Comparison of ENCODE assay signal across 23 cellular contexts in the genomic region with DNA sequence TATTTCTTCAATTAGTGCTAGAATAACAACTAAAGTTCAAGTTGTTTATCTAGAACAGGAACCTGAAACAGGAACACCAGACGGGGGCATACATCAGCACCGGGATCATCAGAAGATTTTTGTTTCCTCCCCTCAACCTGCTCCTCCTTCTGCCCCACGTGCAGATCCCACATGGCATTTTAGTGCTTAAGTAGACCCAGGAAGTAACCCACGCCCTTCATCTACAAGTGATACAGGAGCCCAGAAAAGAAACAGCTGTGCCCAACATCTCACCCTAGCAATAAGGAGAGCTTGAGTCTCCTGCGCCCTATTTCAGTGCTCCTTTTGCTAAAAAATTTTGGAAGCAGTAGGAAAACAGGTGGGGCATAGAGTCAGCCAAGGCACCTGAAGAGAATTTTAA. TPM values are rescaled to one million over a fixed set of nuclear protein-coding genes. Genes with fewer than 3 reads are reported as not detected.
"Had no signal": no experiment of that assay in that cellular context is flagged by ENCODE, and none has a peak within 500 bp of the region (broad histone marks: within the 10 kb centered on the region; RNA-seq: fewer than 3 reads in every experiment).

No MANE protein-coding gene starts in this region.

- H3K9me3 Mint-ChIP-seq: activated naive CD8-positive, alpha-beta T cell treated with anti-CD3 and anti-CD28 coated beads, Interleukin-2, amount 10 ng/mL, durations not matched to agents 7 days and 5 days had no signal

- H3K27ac ChIP-seq: breast epithelium, KMS-11, PC-9 had no signal

- H3K27ac Mint-ChIP-seq: activated CD8-positive, alpha-beta T cell treated with anti-CD3 and anti-CD28 coated beads, Interleukin-2, amount 10 ng/mL, durations not matched to agents 7 days and 5 days; activated naive CD8-positive, alpha-beta T cell treated with anti-CD3 and anti-CD28 coated beads, Interleukin-2, amount 10 ng/mL, durations not matched to agents 7 days and 5 days had no signal

- H3K4me3 Mint-ChIP-seq: activated CD8-positive, alpha-beta T cell treated with anti-CD3 and anti-CD28 coated beads, Interleukin-2, amount 10 ng/mL, durations not matched to agents 7 days and 5 days; activated naive CD8-positive, alpha-beta T cell treated with anti-CD3 and anti-CD28 coated beads, Interleukin-2, amount 10 ng/mL, durations not matched to agents 7 days and 5 days had no signal

- H3K4me3 ChIP-seq: breast epithelium, PC-9 had no signal

- ATAC-seq: activated CD4-positive, CD25-positive, alpha-beta regulatory T cell treated with anti-CD3 and anti-CD28 coated beads, Interleukin-2, amount 50 U/mL, for 24 hours; activated CD8-positive, alpha-beta T cell treated with anti-CD3 and anti-CD28 coated beads, Interleukin-2, amount 10 ng/mL, durations not matched to agents 7 days and 5 days had no signal

- H3K36me3 Mint-ChIP-seq: activated naive CD8-positive, alpha-beta T cell treated with anti-CD3 and anti-CD28 coated beads, Interleukin-2, amount 10 ng/mL, durations not matched to agents 7 days and 5 days had no signal

- DNase-seq: activated CD4-positive, alpha-beta T cell treated with anti-CD3 and anti-CD28 coated beads for 48 hours; activated CD4-positive, alpha-beta T cell treated with anti-CD3 and anti-CD28 coated beads, Interleukin-2, amount 50 U/mL, for 4 hours; activated CD8-positive, alpha-beta memory T cell treated with anti-CD3 and anti-CD28 coated beads, Interleukin-2, amount 50 U/mL, for 48 hours; activated CD8-positive, alpha-beta T cell treated with anti-CD3 and anti-CD28 coated beads, Interleukin-2, amount 10 ng/mL, durations not matched to agents 7 days and 5 days; activated naive CD4-positive, alpha-beta T cell treated with anti-CD3 and anti-CD28 coated beads, Interleukin-2, amount 50 U/mL, for 16 hours; activated naive CD8-positive, alpha-beta T cell treated with anti-CD3 and anti-CD28 coated beads, Interleukin-2, amount 10 ng/mL, durations not matched to agents 7 days and 5 days; activated T-cell treated with anti-CD3 and anti-CD28 coated beads, Interleukin-2, amount 50 U/mL, for 1 hour; aorta; NCI-H1105; NCI-H1436; NCI-H1694 treated with DMSO at 0.1 percent for 48 hours; NCI-H2029 treated with DMSO at 0.1 percent for 48 hours; NCI-H345; NCI-H510A; NCI-H69; NK-92 treated with Interleukin-12 subunit alpha and Interleukin-12 subunit beta, amount 100 ng/mL, for 24 hours; PC-9; SIG-M5; T-helper 1 cell had no signal

RNA-seq across cellular contexts. Expression of a gene that starts 5.2 kb away (rescaled TPM):
- total RNA-seq: activated CD8-positive, alpha-beta T cell treated with anti-CD3 and anti-CD28 coated beads, Interleukin-2, amount 10 ng/mL, durations not matched to agents 7 days and 5 days; activated naive CD8-positive, alpha-beta T cell treated with anti-CD3 and anti-CD28 coated beads, Interleukin-2, amount 10 ng/mL, durations not matched to agents 7 days and 5 days; T-helper 2 cell treated with Interferon-gamma antibody and Interleukin-4, amounts not matched to agents 100 ng/mL and 5 ng/mL, for 36 hours had no signal
